In genomic region chr1:48450505-48450904, GRCh38 we compare ENCODE assay signal across 1 cellular context.
TF ChIP-seq lines count a peak whose summit lies in the region.

No MANE protein-coding gene starts in this region.

TF ChIP-seq in SK-N-SH, 30 proteins besides CTCF, POLR2A, EP300 and RAD21 (continued from another document):
- TF ChIP-seq, protein P1, sequence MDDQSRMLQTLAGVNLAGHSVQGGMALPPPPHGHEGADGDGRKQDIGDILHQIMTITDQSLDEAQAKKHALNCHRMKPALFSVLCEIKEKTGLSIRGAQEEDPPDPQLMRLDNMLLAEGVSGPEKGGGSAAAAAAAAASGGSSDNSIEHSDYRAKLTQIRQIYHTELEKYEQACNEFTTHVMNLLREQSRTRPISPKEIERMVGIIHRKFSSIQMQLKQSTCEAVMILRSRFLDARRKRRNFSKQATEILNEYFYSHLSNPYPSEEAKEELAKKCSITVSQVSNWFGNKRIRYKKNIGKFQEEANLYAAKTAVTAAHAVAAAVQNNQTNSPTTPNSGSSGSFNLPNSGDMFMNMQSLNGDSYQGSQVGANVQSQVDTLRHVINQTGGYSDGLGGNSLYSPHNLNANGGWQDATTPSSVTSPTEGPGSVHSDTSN (IDR thresholded peaks at IDR 0.05), result no peak
- TF ChIP-seq GATA2 (CRISPR knock-in tag; IDR thresholded peaks at IDR 0.05), result no peak
- no peak for TF ChIP-seq RCOR1 (IDR thresholded peaks at IDR 0.05; ENCODE audit: low read length)
